10 cellular contexts compared by ENCODE assay signal in genomic region chr1:169604781-169605560, GRCh38. TPM values are rescaled to one million over a fixed set of nuclear protein-coding genes. Genes with fewer than 3 reads are reported as not detected.
A peak's percentile ranks its signal among the peaks of the same experiment; 100 is the strongest.
DNase-seq lines count a peak whose midpoint lies in the region; ATAC-seq and TF ChIP-seq lines count a peak whose summit lies in the region.
"Had no signal": no experiment of that assay in that cellular context is flagged by ENCODE, and none has a peak within 500 bp of the region (broad histone marks: within the 10 kb centered on the region; RNA-seq: fewer than 3 reads in every experiment).

No MANE protein-coding gene starts in this region.

- H3K27me3 Mint-ChIP-seq in central memory CD8-positive, alpha-beta T cell: no peaks in the 10 kb centered on the region

- 42% methylated on average over 5 of the region's 5 CpGs for WGBS in thymus

- H3K9me3 ChIP-seq in right atrium auricular region (no peaks in the 10 kb centered on the region), thymus (ENCODE audit: control insufficient read depth) (no peaks in the 10 kb centered on the region)
- H3K9me3 ChIP-seq: A549 had no signal

- H3K4me3 ChIP-seq in right atrium auricular region (no peak overlapping the region), thymus (ENCODE audit: low read length) (no peak overlapping the region)
- H3K4me3 ChIP-seq: A549 had no signal

- H3K9me3 Mint-ChIP-seq in central memory CD8-positive, alpha-beta T cell: no peaks in the 10 kb centered on the region

- H3K4me3 Mint-ChIP-seq in central memory CD8-positive, alpha-beta T cell: peak overlapping the region; percentile 21

- DNase-seq in Right ventricle myocardium inferior (ENCODE audit: missing footprints) (peak; percentile 72), right atrium auricular region (ENCODE audit: low spot score) (no peak), T-helper 22 cell (ENCODE audit: low read depth) (peak; percentile 5), retina (no peak), GM20000 (ENCODE audit: low spot score) (no peak)
- DNase-seq in central memory CD8-positive, alpha-beta T cell (ENCODE audit: low spot score in 2 of 2): peak; percentile 28 to 57
- no peak for DNase-seq in NK-92 treated with Interleukin-12 subunit alpha and Interleukin-12 subunit beta, amount 100 ng/mL, for 24 hours (lab: John Stamatoyannopoulos, UW)
- DNase-seq: H7 had no signal

- H3K36me3 Mint-ChIP-seq in central memory CD8-positive, alpha-beta T cell (ENCODE audit: insufficient read depth): peaks cover 2% of the 10 kb centered on the region

- intact Hi-C loops in Right ventricle myocardium inferior (cut with DNase I): loop anchor here (5.0 kb wide), 1 partner anchor 202 kb away; no protein-coding TSS in a partner anchor

- TF ChIP-seq CTCF in right atrium auricular region (IDR thresholded peaks at IDR 0.05) (no peak), GM20000 (IDR thresholded peaks at IDR 0.05; ENCODE audit: extremely low read depth, missing control alignments) (no peak)

- no peaks in the 10 kb centered on the region for H3K27me3 ChIP-seq in right atrium auricular region
- H3K27me3 ChIP-seq in thymus (ENCODE audit: control insufficient read depth, insufficient read depth): no peaks in the 10 kb centered on the region

- peak; percentile 37 for ATAC-seq in Right ventricle myocardium inferior
- peak; percentile 91 for ATAC-seq in central memory CD8-positive, alpha-beta T cell (replicated peaks; ENCODE audit: extremely low read depth, poor library complexity, severe bottlenecking)
- ATAC-seq: A549 had no signal

- H3K36me3 ChIP-seq in right atrium auricular region: no peaks in the 10 kb centered on the region
- H3K36me3 ChIP-seq in thymus (ENCODE audit: control insufficient read depth, insufficient read depth): no peaks in the 10 kb centered on the region

- peak overlapping the region; percentile 29 for H3K27ac Mint-ChIP-seq in central memory CD8-positive, alpha-beta T cell (ENCODE audit: low read depth)

- H3K27ac ChIP-seq in right atrium auricular region (no peak overlapping the region), thymus (ENCODE audit: low read depth) (peak overlapping the region; percentile 49)
- H3K27ac ChIP-seq: A549 had no signal

- peaks cover 60% of the 10 kb centered on the region for H3K4me1 Mint-ChIP-seq in central memory CD8-positive, alpha-beta T cell

- H3K4me1 ChIP-seq in right atrium auricular region (peaks cover 0 to 9% of the 10 kb centered on the region in 2 donors), thymus (ENCODE audit: control insufficient read depth, insufficient read depth, low read length) (peaks cover 4% of the 10 kb centered on the region)
- H3K4me1 ChIP-seq: A549 had no signal

RNA-seq across cellular contexts. Expression of gene F5, which starts 18.7 kb away (rescaled TPM):
- 16.6 TPM for total RNA-seq in Right ventricle myocardium inferior
- total RNA-seq in right atrium auricular region: 10 to 100 TPM in 1 of 2 donors, 1 to 10 TPM in 1; 4.9 to 55.5 TPM
- 4.1 TPM for polyA plus RNA-seq in thymus
- total RNA-seq: H7 had no signal

RNA-seq across cellular contexts. Expression of gene SELP, which starts 25.0 kb away (rescaled TPM):
- total RNA-seq in Right ventricle myocardium inferior (7.1 TPM), right atrium auricular region (10 to 100 TPM; 13.7 to 16.7 TPM)
- 3.7 TPM for polyA plus RNA-seq in thymus
- total RNA-seq: H7 had no signal
- polyA plus RNA-seq: A549 had no signal

Comparison
In these comparisons a context has a peak if more than half of its experiments do, and no peak if none do; other contexts are left out.
1. DNase-seq: peak in Right ventricle myocardium inferior (single experiment), T-helper 22 cell (single experiment) and central memory CD8-positive, alpha-beta T cell (2 of 2); none in right atrium auricular region (single experiment), retina (single experiment), NK-92 treated with Interleukin-12 subunit alpha and Interleukin-12 subunit beta, amount 100 ng/mL, for 24 hours (single experiment) and GM20000 (single experiment).